In the genomic region with DNA sequence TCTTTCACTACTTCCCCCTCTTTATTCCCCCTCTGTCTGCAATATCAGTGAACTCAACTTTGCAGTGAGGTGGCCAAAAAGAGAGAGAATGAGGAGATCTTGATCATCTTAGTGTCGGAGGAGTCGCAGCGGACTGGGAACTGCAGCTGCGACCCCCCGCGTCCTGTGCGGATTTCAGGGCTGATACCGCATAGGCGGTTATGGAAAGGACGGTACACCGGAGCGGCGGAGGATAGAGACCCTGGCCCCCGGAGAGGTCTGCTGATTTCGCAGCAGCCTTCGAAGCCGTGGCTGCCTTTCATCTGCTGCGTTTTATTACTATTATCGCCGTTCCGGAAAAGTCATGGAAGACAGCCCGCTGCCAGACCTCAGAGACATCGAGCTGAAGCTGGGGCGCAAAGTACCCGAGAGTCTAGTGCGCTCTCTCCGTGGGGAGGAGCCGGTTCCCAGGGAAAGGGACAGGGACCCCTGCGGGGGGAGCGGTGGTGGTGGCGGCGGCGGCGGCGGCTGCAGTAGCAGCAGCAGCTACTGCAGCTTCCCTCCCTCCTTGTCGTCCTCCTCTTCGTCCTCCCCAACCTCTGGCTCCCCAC, we compare ENCODE assay signal across 8 cellular contexts. TPM values are rescaled to one million over a fixed set of nuclear protein-coding genes. Genes with fewer than 3 reads are reported as not detected.
DNase-seq lines count a peak whose midpoint lies in the region; ATAC-seq and TF ChIP-seq lines count a peak whose summit lies in the region.

No MANE protein-coding gene starts in this region.

- peak overlapping the region; percentile 78 for H3K4me2 ChIP-seq in parathyroid adenoma (ENCODE audit: low read length)

- DNase-seq in AG20443 (ENCODE audit: low spot score), result peak; percentile 32
- peak; percentile 28 for DNase-seq in H7
- no peak for DNase-seq in SK-N-MC (ENCODE audit: low read depth, low spot score)
- DNase-seq in glutamatergic neuron, result peak; percentile 75
- DNase-seq in stimulated activated CD4-positive, alpha-beta T cell treated with anti-CD3 and anti-CD28 coated beads, Interleukin-4, amount 100 ng/mL, for 24 hours, result no peak

- H3K27me3 ChIP-seq in H7 (ENCODE audit: control insufficient read depth, insufficient read depth, low read length), result peaks cover 18% of the 10 kb centered on the region
- H3K27me3 ChIP-seq in parathyroid adenoma (ENCODE audit: control insufficient read depth, insufficient read depth, low read length), result no peaks in the 10 kb centered on the region

- H3K4me1 Mint-ChIP-seq in glutamatergic neuron (ENCODE audit: low read depth, unreplicated experiment), result peaks cover 13% of the 10 kb centered on the region

- peak overlapping the region; percentile 73 for H2AFZ ChIP-seq in parathyroid adenoma

- peak overlapping the region; percentile 13 for H3K9ac ChIP-seq in SK-N-MC (ENCODE audit: insufficient read length)
- H3K9ac ChIP-seq in parathyroid adenoma, result no peak overlapping the region

- H3K9me3 Mint-ChIP-seq in glutamatergic neuron (ENCODE audit: unreplicated experiment), result peaks cover 13% of the 10 kb centered on the region

- H3K4me3 Mint-ChIP-seq in glutamatergic neuron (ENCODE audit: unreplicated experiment), result peak overlapping the region; percentile 99

- H3K27ac ChIP-seq in SK-N-MC (no peak overlapping the region), parathyroid adenoma (no peak overlapping the region)

- no peak for TF ChIP-seq CTCF in glutamatergic neuron (IDR thresholded peaks at IDR 0.05; ENCODE audit: partially characterized antibody, unreplicated experiment)
- TF ChIP-seq CTCF in parathyroid adenoma (IDR thresholded peaks at IDR 0.05), result no peak

- no peaks in the 10 kb centered on the region for H3K4me1 ChIP-seq in parathyroid adenoma

- H3K27me3 Mint-ChIP-seq in glutamatergic neuron (ENCODE audit: unreplicated experiment), result peaks cover 13% of the 10 kb centered on the region

- H3K36me3 Mint-ChIP-seq in glutamatergic neuron (ENCODE audit: unreplicated experiment), result no peaks in the 10 kb centered on the region

- ATAC-seq in GM21825 (IDR thresholded peaks at IDR 0.05; ENCODE audit: unreplicated experiment) (no peak), GM19328 (IDR thresholded peaks at IDR 0.05; ENCODE audit: unreplicated experiment) (no peak)

- H3K9me3 ChIP-seq in SK-N-MC (ENCODE audit: low read depth, low read length) (no peaks in the 10 kb centered on the region), parathyroid adenoma (ENCODE audit: control insufficient read depth, low read length) (no peaks in the 10 kb centered on the region)

- H3K36me3 ChIP-seq in H7 (replicated peaks; ENCODE audit: control insufficient read depth, insufficient read depth, low read length) (no peaks in the 10 kb centered on the region), SK-N-MC (ENCODE audit: insufficient read depth, low read length) (no peaks in the 10 kb centered on the region), parathyroid adenoma (ENCODE audit: control insufficient read depth, insufficient read depth, low read length) (no peaks in the 10 kb centered on the region)

- H3K27ac Mint-ChIP-seq in glutamatergic neuron (ENCODE audit: unreplicated experiment), result peak overlapping the region; percentile 99

- H3K79me2 ChIP-seq in parathyroid adenoma, result no peaks in the 10 kb centered on the region

- H3K4me3 ChIP-seq in H7 (ENCODE audit: insufficient read depth, low read depth, low read length), result peak overlapping the region; percentile 80
- peak overlapping the region; percentile 83 for H3K4me3 ChIP-seq in SK-N-MC
- H3K4me3 ChIP-seq in parathyroid adenoma (ENCODE audit: low read depth, low read length), result peak overlapping the region; percentile 63

RNA-seq across cellular contexts. Expression of gene LURAP1L, which starts 0.6 kb away (rescaled TPM):
- total RNA-seq in H7 (2014; rRNA removed; shearing (Covaris generic)), result 0.90 and 1.7 TPM in 2 replicates
- total RNA-seq in glutamatergic neuron (ENCODE audit: unreplicated experiment), result 25.6 TPM

Comparison
In these comparisons a context has a peak if more than half of its experiments do, and no peak if none do; other contexts are left out.
1. DNase-seq: peak in AG20443 (single experiment), H7 (single experiment) and glutamatergic neuron (single experiment); none in SK-N-MC (single experiment) and stimulated activated CD4-positive, alpha-beta T cell treated with anti-CD3 and anti-CD28 coated beads, Interleukin-4, amount 100 ng/mL, for 24 hours (single experiment).
2. Peak in every context shown above with its lines, with median percentiles within 50 percentile points of each other: H3K4me3 ChIP-seq.